25 cellular contexts compared by ENCODE assay signal in the genomic region with DNA sequence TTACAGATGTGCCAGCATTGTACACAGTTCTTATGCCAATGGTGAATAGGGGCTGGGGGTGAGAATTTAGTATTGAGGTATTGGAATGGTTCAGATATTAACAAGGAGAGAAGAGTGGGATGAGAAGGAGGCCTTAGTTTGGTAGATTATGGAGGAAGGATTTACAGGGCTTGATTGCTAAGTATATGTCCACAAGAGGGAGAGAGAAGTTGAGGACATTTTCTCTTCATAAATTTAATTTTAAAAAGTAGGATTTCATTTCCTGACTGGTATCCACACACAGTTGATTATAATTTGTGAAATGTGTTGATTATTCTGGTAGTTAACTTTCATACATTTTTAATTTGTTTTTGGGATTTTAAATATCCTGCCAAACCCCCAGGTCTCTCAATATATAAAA.
"Had no signal": no experiment of that assay in that cellular context is flagged by ENCODE, and none has a peak within 500 bp of the region (broad histone marks: within the 10 kb centered on the region; RNA-seq: fewer than 3 reads in every experiment).

No MANE protein-coding gene starts in this region.

- H3K36me3 Mint-ChIP-seq: activated naive CD8-positive, alpha-beta T cell treated with anti-CD3 and anti-CD28 coated beads, Interleukin-2, amount 10 ng/mL, durations not matched to agents 7 days and 5 days; immature natural killer cell; naive B cell; WTC11 had no signal

- H3K4me1 Mint-ChIP-seq: activated CD4-positive, alpha-beta T cell treated with anti-CD3 and anti-CD28 coated beads for 36 hours; activated naive CD8-positive, alpha-beta T cell treated with anti-CD3 and anti-CD28 coated beads, Interleukin-2, amount 10 ng/mL, durations not matched to agents 7 days and 5 days; central memory CD8-positive, alpha-beta T cell; immature natural killer cell; naive B cell; WTC11 had no signal

- H3K27ac Mint-ChIP-seq: activated CD4-positive, alpha-beta T cell treated with anti-CD3 and anti-CD28 coated beads for 36 hours; activated naive CD8-positive, alpha-beta T cell treated with anti-CD3 and anti-CD28 coated beads, Interleukin-2, amount 10 ng/mL, durations not matched to agents 7 days and 5 days; activated T-helper 1 cell treated with anti-CD3 and anti-CD28 coated beads, Interleukin-12 subunit alpha, Interleukin-12 subunit beta, Interleukin-2, Interleukin-4 antibody, amounts not matched to agents 30 ng/mL and 10 ng/mL and 1 ng/mL, durations not matched to agents 14 hours and 24 hours and 36 hours; immature natural killer cell; naive B cell; stimulated activated naive CD8-positive, alpha-beta T cell treated with anti-CD3 and anti-CD28 coated beads, Interleukin-15, Interleukin-2, amounts not matched to agents 100 ng/mL and 50 ng/mL, for 24 hours; WTC11 had no signal

- H3K4me1 ChIP-seq: pancreas, transverse colon, vagina had no signal

- H3K27ac ChIP-seq: brain microvascular endothelial cell, heart right ventricle, pancreas, transverse colon, vagina had no signal

- H3K9me3 Mint-ChIP-seq: activated naive CD8-positive, alpha-beta T cell treated with anti-CD3 and anti-CD28 coated beads, Interleukin-2, amount 10 ng/mL, durations not matched to agents 7 days and 5 days; activated T-helper 1 cell treated with anti-CD3 and anti-CD28 coated beads, Interleukin-12 subunit alpha, Interleukin-12 subunit beta, Interleukin-2, Interleukin-4 antibody, amounts not matched to agents 30 ng/mL and 10 ng/mL and 1 ng/mL, durations not matched to agents 14 hours and 24 hours and 36 hours; stimulated activated naive CD8-positive, alpha-beta T cell treated with anti-CD3 and anti-CD28 coated beads, Interleukin-15, Interleukin-2, amounts not matched to agents 100 ng/mL and 50 ng/mL, for 24 hours had no signal

- H3K36me3 ChIP-seq: brain microvascular endothelial cell, heart right ventricle, pancreas, transverse colon, vagina had no signal

- H3K4me3 ChIP-seq: heart right ventricle, mucosa of descending colon, pancreas, transverse colon, vagina had no signal

- H3K9me3 ChIP-seq: heart right ventricle, mucosa of descending colon, pancreas, transverse colon, vagina had no signal

- H3K4me3 Mint-ChIP-seq: activated CD4-positive, alpha-beta T cell treated with anti-CD3 and anti-CD28 coated beads for 36 hours; activated naive CD8-positive, alpha-beta T cell treated with anti-CD3 and anti-CD28 coated beads, Interleukin-2, amount 10 ng/mL, durations not matched to agents 7 days and 5 days; activated T-helper 1 cell treated with anti-CD3 and anti-CD28 coated beads, Interleukin-12 subunit alpha, Interleukin-12 subunit beta, Interleukin-2, Interleukin-4 antibody, amounts not matched to agents 30 ng/mL and 10 ng/mL and 1 ng/mL, durations not matched to agents 14 hours and 24 hours and 36 hours; central memory CD8-positive, alpha-beta T cell; immature natural killer cell; naive B cell; stimulated activated naive CD8-positive, alpha-beta T cell treated with anti-CD3 and anti-CD28 coated beads, Interleukin-15, Interleukin-2, amounts not matched to agents 100 ng/mL and 50 ng/mL, for 24 hours; WTC11 had no signal

- H3K27me3 Mint-ChIP-seq: activated CD4-positive, alpha-beta T cell treated with anti-CD3 and anti-CD28 coated beads for 36 hours; activated naive CD8-positive, alpha-beta T cell treated with anti-CD3 and anti-CD28 coated beads, Interleukin-2, amount 10 ng/mL, durations not matched to agents 7 days and 5 days; central memory CD8-positive, alpha-beta T cell; naive B cell; stimulated activated naive CD8-positive, alpha-beta T cell treated with anti-CD3 and anti-CD28 coated beads, Interleukin-15, Interleukin-2, amounts not matched to agents 100 ng/mL and 50 ng/mL, for 24 hours had no signal

- DNase-seq: activated CD4-positive, alpha-beta T cell treated with anti-CD3 and anti-CD28 coated beads for 36 hours; activated CD4-positive, alpha-beta T cell treated with anti-CD3 and anti-CD28 coated beads, Interleukin-2, amount 50 U/mL, for 48 hours; activated naive CD4-positive, alpha-beta T cell; activated naive CD8-positive, alpha-beta T cell treated with anti-CD3 and anti-CD28 coated beads, Interleukin-2, amount 10 ng/mL, durations not matched to agents 7 days and 5 days; activated T-cell treated with anti-CD3 and anti-CD28 coated beads for 4 hours; anterior cingulate cortex; brain microvascular endothelial cell; cortex of kidney; effector CD4-positive, alpha-beta T cell; heart right ventricle; immature natural killer cell; kidney glomerular epithelial cell; left ventricle myocardium superior; mesenchymal stem cell; mucosa of descending colon; naive B cell; pancreas; SW 1271; T-helper 2 cell; transverse colon had no signal

- ATAC-seq: activated CD4-positive, alpha-beta T cell treated with anti-CD3 and anti-CD28 coated beads for 36 hours; heart right ventricle; left ventricle myocardium superior; mucosa of descending colon; pancreas; WTC11 had no signal

- H3K27me3 ChIP-seq: brain microvascular endothelial cell, heart right ventricle, pancreas, transverse colon, vagina had no signal
